Comparison of ENCODE assay signal across 9 cellular contexts in the genomic region with DNA sequence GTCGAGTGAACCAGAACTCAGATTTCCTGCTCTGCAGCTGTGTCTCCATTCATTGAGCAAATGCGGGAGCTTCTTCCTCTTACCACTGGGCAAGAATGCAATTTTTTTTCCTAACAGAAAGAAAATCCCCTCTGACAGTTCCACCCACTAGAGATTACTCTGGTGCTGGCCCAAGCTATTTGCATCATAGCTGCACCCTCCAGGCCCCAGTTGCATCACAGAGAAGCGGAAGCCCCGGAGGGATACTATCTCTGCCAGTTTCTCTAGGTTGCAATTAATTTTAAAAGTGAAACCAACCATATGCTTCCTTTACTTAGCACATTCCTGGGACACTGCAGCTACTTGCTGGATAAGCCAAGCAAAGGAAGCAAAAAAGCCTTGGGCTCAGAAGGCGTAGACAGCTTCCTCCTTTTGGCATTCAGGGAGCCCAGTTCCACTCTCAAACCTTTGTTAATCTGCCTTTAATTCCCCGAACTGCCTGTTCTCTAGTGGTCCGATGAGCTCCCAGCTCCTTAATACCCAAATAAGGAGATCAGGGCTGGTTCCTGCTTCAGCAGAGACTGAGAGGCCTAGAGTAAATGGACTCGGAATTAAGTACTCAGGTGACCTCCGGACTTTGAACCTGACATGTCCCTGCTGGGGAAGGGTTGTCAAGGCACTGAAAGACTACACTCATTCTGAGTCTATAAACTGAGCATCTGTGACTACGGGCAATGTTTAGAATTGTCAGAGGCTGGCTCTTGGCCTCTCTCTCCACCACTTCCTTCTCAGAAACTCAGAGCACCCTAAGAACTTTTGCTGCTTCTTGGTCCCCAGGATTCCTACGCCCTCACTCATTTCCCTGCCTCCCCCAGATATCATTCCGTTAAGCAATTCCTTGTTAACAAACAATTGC.
DNase-seq lines count a peak whose midpoint lies in the region; ATAC-seq lines count a peak whose summit lies in the region.
"Had no signal": no experiment of that assay in that cellular context is flagged by ENCODE, and none has a peak within 500 bp of the region (broad histone marks: within the 10 kb centered on the region; RNA-seq: fewer than 3 reads in every experiment).

No MANE protein-coding gene starts in this region.

- H3K36me3 Mint-ChIP-seq in stimulated activated memory B cell treated with anti-CD40 and anti-IgM and Interleukin-4, amounts not matched to agents 10 μg/mL and 1 μg/mL and 100 μg/mL, for 72 hours, result no peaks in the 10 kb centered on the region
- H3K36me3 Mint-ChIP-seq: T-cell had no signal

- intact Hi-C loops in left colon (cut with DNase I, micrococcal nuclease), result no loop called here

- peak; percentile 65 for ATAC-seq in GM18502 (IDR thresholded peaks at IDR 0.05; ENCODE audit: poor library complexity, unreplicated experiment)
- ATAC-seq in left colon, result peak; percentile 97
- ATAC-seq in stimulated activated memory B cell treated with anti-CD40 and anti-IgM and Interleukin-4, amounts not matched to agents 10 μg/mL and 1 μg/mL and 100 μg/mL, for 72 hours, result no peak
- ATAC-seq in HG03280 (IDR thresholded peaks at IDR 0.05; ENCODE audit: unreplicated experiment), result no peak
- ATAC-seq: T-cell had no signal

- peak; percentile 62 for DNase-seq in NCI-H82 (lab: John Stamatoyannopoulos, UW)
- peak; percentile 93 for DNase-seq in dedifferentiated amniotic fluid mesenchymal stem cell (ENCODE audit: extremely low spot score)
- peak; percentile 47 to 69 for DNase-seq in left colon
- DNase-seq in DMS153 (lab: John Stamatoyannopoulos, UW), result no peak
- no peak for DNase-seq in HK-2 (ENCODE audit: unreplicated experiment)

- H3K4me1 Mint-ChIP-seq in stimulated activated memory B cell treated with anti-CD40 and anti-IgM and Interleukin-4, amounts not matched to agents 10 μg/mL and 1 μg/mL and 100 μg/mL, for 72 hours, result peaks cover 31% of the 10 kb centered on the region

- no peaks in the 10 kb centered on the region for H3K9me3 Mint-ChIP-seq in stimulated activated memory B cell treated with anti-CD40 and anti-IgM and Interleukin-4, amounts not matched to agents 10 μg/mL and 1 μg/mL and 100 μg/mL, for 72 hours
- H3K9me3 Mint-ChIP-seq: T-cell had no signal

- H3K27me3 Mint-ChIP-seq in stimulated activated memory B cell treated with anti-CD40 and anti-IgM and Interleukin-4, amounts not matched to agents 10 μg/mL and 1 μg/mL and 100 μg/mL, for 72 hours, result no peaks in the 10 kb centered on the region
- H3K27me3 Mint-ChIP-seq: T-cell had no signal

- H3K4me3 Mint-ChIP-seq in stimulated activated memory B cell treated with anti-CD40 and anti-IgM and Interleukin-4, amounts not matched to agents 10 μg/mL and 1 μg/mL and 100 μg/mL, for 72 hours, result no peak overlapping the region

- peak overlapping the region; percentile 13 for H3K27ac Mint-ChIP-seq in stimulated activated memory B cell treated with anti-CD40 and anti-IgM and Interleukin-4, amounts not matched to agents 10 μg/mL and 1 μg/mL and 100 μg/mL, for 72 hours
- H3K27ac Mint-ChIP-seq: T-cell had no signal

Comparison
In these comparisons a context has a peak if more than half of its experiments do, and no peak if none do; other contexts are left out.
1. ATAC-seq: peak in GM18502 (single experiment) and left colon (single experiment); none in stimulated activated memory B cell treated with anti-CD40 and anti-IgM and Interleukin-4, amounts not matched to agents 10 μg/mL and 1 μg/mL and 100 μg/mL, for 72 hours (single experiment) and HG03280 (single experiment).
2. DNase-seq: peak in NCI-H82 (single experiment), dedifferentiated amniotic fluid mesenchymal stem cell (single experiment) and left colon (2 of 2); none in DMS153 (single experiment) and HK-2 (single experiment).